Comparison of ENCODE assay signal across 11 cellular contexts in the genomic region with DNA sequence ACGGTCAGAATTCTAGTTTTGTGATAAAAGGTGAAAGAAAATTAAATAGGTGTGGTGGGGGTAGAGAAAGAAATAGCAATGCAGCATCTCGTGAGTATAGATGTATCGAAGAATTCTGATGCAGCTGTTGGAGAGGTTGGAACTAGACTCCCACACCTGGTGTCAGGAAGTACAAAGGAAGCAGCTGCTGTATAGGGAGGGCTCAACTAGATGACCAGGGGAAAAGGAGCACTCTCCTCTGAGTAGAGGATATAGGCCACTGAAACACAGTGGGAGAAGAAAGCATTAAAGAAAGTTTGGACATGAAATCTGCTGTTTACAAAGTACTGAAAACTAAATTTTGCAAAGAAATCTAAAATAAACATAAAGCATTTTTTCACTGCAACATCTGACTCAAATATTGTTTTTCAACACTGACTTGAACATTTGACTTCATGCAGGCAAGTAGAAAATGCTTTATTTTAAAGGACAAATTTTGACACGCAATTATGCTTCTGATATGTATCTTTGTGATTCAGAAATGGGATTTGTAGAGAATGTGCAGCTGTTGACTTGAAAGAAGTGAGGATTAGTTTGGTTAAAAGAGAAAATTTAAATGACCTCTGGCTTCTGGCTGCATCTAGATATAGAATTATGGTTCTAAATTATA.
DNase-seq lines count a peak whose midpoint lies in the region; ATAC-seq, FAIRE-seq and TF ChIP-seq lines count a peak whose summit lies in the region.
"Had no signal": no experiment of that assay in that cellular context is flagged by ENCODE, and none has a peak within 500 bp of the region (broad histone marks: within the 10 kb centered on the region; RNA-seq: fewer than 3 reads in every experiment).

No MANE protein-coding gene starts in this region.

- TF ChIP-seq CTCF in nephron (IDR thresholded peaks at IDR 0.05; ENCODE audit: unreplicated experiment in 3 of 3) (no peak), colonic mucosa (IDR thresholded peaks at IDR 0.05) (no peak)

- no peak overlapping the region for H3K27ac ChIP-seq in colonic mucosa
- H3K27ac ChIP-seq: SK-N-MC had no signal

- no peaks in the 10 kb centered on the region for H3K36me3 ChIP-seq in colonic mucosa

- no peaks in the 10 kb centered on the region for H3K4me1 ChIP-seq in colonic mucosa

- H3K9me3 ChIP-seq in colonic mucosa, result no peaks in the 10 kb centered on the region

- peaks cover 2% of the 10 kb centered on the region for H3K27me3 Mint-ChIP-seq in IgD-negative memory B cell
- no peaks in the 10 kb centered on the region for H3K27me3 Mint-ChIP-seq in nephron (ENCODE audit: low read depth)
- H3K27me3 Mint-ChIP-seq: activated CD4-positive, alpha-beta memory T cell treated with anti-CD3 and anti-CD28 coated beads, Interleukin-2, amount 10 ng/mL, durations not matched to agents 7 days and 5 days had no signal

- H3K27ac Mint-ChIP-seq in IgD-negative memory B cell (peak overlapping the region in 1 of 3 donors; percentile 90), nephron (peak overlapping the region; percentile 75 to 85 (median 76))
- H3K27ac Mint-ChIP-seq: activated CD4-positive, alpha-beta memory T cell treated with anti-CD3 and anti-CD28 coated beads, Interleukin-2, amount 10 ng/mL, durations not matched to agents 7 days and 5 days had no signal

- ATAC-seq in HG02763 (IDR thresholded peaks at IDR 0.05; ENCODE audit: unreplicated experiment) (peak; percentile 6), HG02870 (IDR thresholded peaks at IDR 0.05; ENCODE audit: unreplicated experiment) (no peak)

- H3K9ac ChIP-seq in colonic mucosa (ENCODE audit: low read depth in 2 of 2, low read length in 2 of 2), result no peak overlapping the region

- H3K9me3 Mint-ChIP-seq in IgD-negative memory B cell (no peaks in the 10 kb centered on the region), nephron (peaks cover 3% of the 10 kb centered on the region)
- H3K9me3 Mint-ChIP-seq: activated CD4-positive, alpha-beta memory T cell treated with anti-CD3 and anti-CD28 coated beads, Interleukin-2, amount 10 ng/mL, durations not matched to agents 7 days and 5 days had no signal

- H3K4me3 ChIP-seq in colonic mucosa, result no peak overlapping the region
- H3K4me3 ChIP-seq: SK-N-MC had no signal

- intact Hi-C loops in colonic mucosa (cut with DNase I), result no loop called here

- H3K4me1 Mint-ChIP-seq in IgD-negative memory B cell (peaks cover 27 to 50% (median 34%) of the 10 kb centered on the region in 3 donors), nephron (peaks cover 44% of the 10 kb centered on the region)
- H3K4me1 Mint-ChIP-seq: activated CD4-positive, alpha-beta memory T cell treated with anti-CD3 and anti-CD28 coated beads, Interleukin-2, amount 10 ng/mL, durations not matched to agents 7 days and 5 days had no signal

- DNase-seq in GM19239 (ENCODE audit: insufficient read length, low spot score) (no peak), HCEC 1CT (no peak), colonic mucosa (no peak)
- DNase-seq: activated CD4-positive, alpha-beta memory T cell treated with anti-CD3 and anti-CD28 coated beads, Interleukin-2, amount 10 ng/mL, durations not matched to agents 7 days and 5 days; DND-41; small intestine had no signal

- H3K4me3 Mint-ChIP-seq in IgD-negative memory B cell (peak overlapping the region; percentile 80 to 98 (median 96)), nephron (peak overlapping the region in 1 of 3 experiments; percentile 15)
- H3K4me3 Mint-ChIP-seq: activated CD4-positive, alpha-beta memory T cell treated with anti-CD3 and anti-CD28 coated beads, Interleukin-2, amount 10 ng/mL, durations not matched to agents 7 days and 5 days had no signal

- H3K36me3 Mint-ChIP-seq in IgD-negative memory B cell, result peaks cover 6% of the 10 kb centered on the region
- peaks cover 31% of the 10 kb centered on the region for H3K36me3 Mint-ChIP-seq in nephron (ENCODE audit: low read depth)

- no peaks in the 10 kb centered on the region for H3K27me3 ChIP-seq in colonic mucosa

- peak; percentile 95 for FAIRE-seq in GM19239 (lab: Jason Lieb, UNC)
- FAIRE-seq: small intestine had no signal
